Comparison of ENCODE assay signal across 10 cellular contexts in genomic region chr16:81823111-81823510, GRCh38. TPM values are rescaled to one million over a fixed set of nuclear protein-coding genes. Genes with fewer than 3 reads are reported as not detected.
DNase-seq lines count a peak whose midpoint lies in the region; ATAC-seq and TF ChIP-seq lines count a peak whose summit lies in the region.
"Had no signal": no experiment of that assay in that cellular context is flagged by ENCODE, and none has a peak within 500 bp of the region (broad histone marks: within the 10 kb centered on the region; RNA-seq: fewer than 3 reads in every experiment).

No MANE protein-coding gene starts in this region.

- peak overlapping the region; percentile 69 for H2AFZ ChIP-seq in neural progenitor cell (replicated peaks)

- H3K27ac ChIP-seq in neural progenitor cell (no peak overlapping the region), vagina (no peak overlapping the region)
- H3K27ac ChIP-seq: epithelial cell of prostate, SJCRH30 had no signal

- CTCF ChIA-PET in WTC11 (lab: Charles Lee) = interaction anchor here (0.7 to 1.7 kb wide), 3 partner anchors 11 to 83 kb away, joined by 3 to 4 read pairs (median 3); no protein-coding TSS in a partner anchor
- CTCF ChIA-PET in activated naive CD4-positive, alpha-beta T cell treated with anti-CD3 and anti-CD28 coated beads, Interleukin-2, amount 10 ng/mL, durations not matched to agents 7 days and 5 days (lab: Charles Lee) = interaction anchor here (0.7 to 1.3 kb wide), 4 partner anchors 8 to 51 kb away, joined by 3 to 4 read pairs (median 3); no protein-coding TSS in a partner anchor

- H3K9ac ChIP-seq in neural progenitor cell = no peak overlapping the region

- no peak for TF ChIP-seq POLR2A in vagina (IDR thresholded peaks at IDR 0.05)

- intact Hi-C loops in vagina (cut with DNase I) = no loop called here

- no peaks in the 10 kb centered on the region for H3K36me3 ChIP-seq in neural progenitor cell
- H3K36me3 ChIP-seq in vagina = no peaks in the 10 kb centered on the region
- H3K36me3 ChIP-seq: SJCRH30 had no signal

- H3K27me3 ChIP-seq in neural progenitor cell (no peaks in the 10 kb centered on the region), vagina (no peaks in the 10 kb centered on the region)
- H3K27me3 ChIP-seq: SJCRH30 had no signal

- no peaks in the 10 kb centered on the region for H3K9me3 ChIP-seq in neural progenitor cell (ENCODE audit: low read depth)
- H3K9me3 ChIP-seq in vagina = no peaks in the 10 kb centered on the region
- H3K9me3 ChIP-seq: SJCRH30 had no signal

- H3K27me3 Mint-ChIP-seq in WTC11 (ENCODE audit: low read depth) = no peaks in the 10 kb centered on the region
- peaks cover 6% of the 10 kb centered on the region for H3K27me3 Mint-ChIP-seq in neural progenitor cell (ENCODE audit: insufficient read depth, low read depth)
- peaks cover 21% of the 10 kb centered on the region for H3K27me3 Mint-ChIP-seq in activated naive CD4-positive, alpha-beta T cell treated with anti-CD3 and anti-CD28 coated beads, Interleukin-2, amount 10 ng/mL, durations not matched to agents 7 days and 5 days
- H3K27me3 Mint-ChIP-seq in T-helper 2 cell treated with Interferon-gamma antibody and Interleukin-4, amounts not matched to agents 5 μg/mL and 100 μg/mL, for 36 hours (ENCODE audit: low read depth) = peaks cover 5% of the 10 kb centered on the region

- H3K4me1 ChIP-seq in neural progenitor cell (peaks cover 16% of the 10 kb centered on the region), vagina (no peaks in the 10 kb centered on the region)
- H3K4me1 ChIP-seq: SJCRH30 had no signal

- H3K9me3 Mint-ChIP-seq in WTC11 (peaks cover 6% of the 10 kb centered on the region), neural progenitor cell (peaks cover 3% of the 10 kb centered on the region)
- no peaks in the 10 kb centered on the region for H3K9me3 Mint-ChIP-seq in activated naive CD4-positive, alpha-beta T cell treated with anti-CD3 and anti-CD28 coated beads, Interleukin-2, amount 10 ng/mL, durations not matched to agents 7 days and 5 days
- H3K9me3 Mint-ChIP-seq in T-helper 2 cell treated with Interferon-gamma antibody and Interleukin-4, amounts not matched to agents 5 μg/mL and 100 μg/mL, for 36 hours = no peaks in the 10 kb centered on the region

- ATAC-seq in GM19025 (IDR thresholded peaks at IDR 0.05; ENCODE audit: low read depth, unreplicated experiment) = peak; percentile 56
- peak; percentile 40 for ATAC-seq in HG03066 (IDR thresholded peaks at IDR 0.05; ENCODE audit: low read depth, unreplicated experiment)
- peak; percentile 62 for ATAC-seq in WTC11

- H3K4me2 ChIP-seq in neural progenitor cell = no peak overlapping the region

- H4K20me1 ChIP-seq in neural progenitor cell (ENCODE audit: low read depth) = no peaks in the 10 kb centered on the region

- POLR2A ChIA-PET in WTC11 (lab: Charles Lee) = no interaction called here

- peaks cover 29% of the 10 kb centered on the region for H3K4me1 Mint-ChIP-seq in WTC11
- H3K4me1 Mint-ChIP-seq in neural progenitor cell = peaks cover 28% of the 10 kb centered on the region
- peaks cover 2% of the 10 kb centered on the region for H3K4me1 Mint-ChIP-seq in activated naive CD4-positive, alpha-beta T cell treated with anti-CD3 and anti-CD28 coated beads, Interleukin-2, amount 10 ng/mL, durations not matched to agents 7 days and 5 days
- peaks cover 8% of the 10 kb centered on the region for H3K4me1 Mint-ChIP-seq in T-helper 2 cell treated with Interferon-gamma antibody and Interleukin-4, amounts not matched to agents 5 μg/mL and 100 μg/mL, for 36 hours (ENCODE audit: low read depth)

- peaks cover 4% of the 10 kb centered on the region for H3F3A ChIP-seq in neural progenitor cell (ENCODE audit: low read depth)

- H3K79me2 ChIP-seq in neural progenitor cell (ENCODE audit: low read depth) = no peaks in the 10 kb centered on the region

- H3K36me3 Mint-ChIP-seq in WTC11 (peaks cover 6% of the 10 kb centered on the region), neural progenitor cell (no peaks in the 10 kb centered on the region)
- no peaks in the 10 kb centered on the region for H3K36me3 Mint-ChIP-seq in activated naive CD4-positive, alpha-beta T cell treated with anti-CD3 and anti-CD28 coated beads, Interleukin-2, amount 10 ng/mL, durations not matched to agents 7 days and 5 days
- H3K36me3 Mint-ChIP-seq in T-helper 2 cell treated with Interferon-gamma antibody and Interleukin-4, amounts not matched to agents 5 μg/mL and 100 μg/mL, for 36 hours (ENCODE audit: low read depth) = no peaks in the 10 kb centered on the region

- DNase-seq in WTC11 (ENCODE audit: low spot score) (peak; percentile 28), neural progenitor cell (ENCODE audit: low spot score) (no peak), vagina (ENCODE audit: extremely low spot score in 2 of 2) (no peak)
- no peak for DNase-seq in activated CD4-positive, CD25-positive, alpha-beta regulatory T cell treated with anti-CD3 and anti-CD28 coated beads, Interleukin-2, amount 50 U/mL, for 72 hours
- DNase-seq in activated naive CD4-positive, alpha-beta T cell treated with anti-CD3 and anti-CD28 coated beads, Interleukin-2, amount 10 ng/mL, durations not matched to agents 7 days and 5 days = no peak
- no peak for DNase-seq in T-helper 2 cell treated with Interferon-gamma antibody and Interleukin-4, amounts not matched to agents 5 μg/mL and 100 μg/mL, for 36 hours (ENCODE audit: low spot score)

- H3K4me3 Mint-ChIP-seq in WTC11 = no peak overlapping the region
- no peak overlapping the region for H3K4me3 Mint-ChIP-seq in neural progenitor cell
- no peak overlapping the region for H3K4me3 Mint-ChIP-seq in activated naive CD4-positive, alpha-beta T cell treated with anti-CD3 and anti-CD28 coated beads, Interleukin-2, amount 10 ng/mL, durations not matched to agents 7 days and 5 days
- H3K4me3 Mint-ChIP-seq in T-helper 2 cell treated with Interferon-gamma antibody and Interleukin-4, amounts not matched to agents 5 μg/mL and 100 μg/mL, for 36 hours = no peak overlapping the region

- H3K27ac Mint-ChIP-seq in WTC11 (peak overlapping the region; percentile 79), neural progenitor cell (no peak overlapping the region)
- H3K27ac Mint-ChIP-seq in activated naive CD4-positive, alpha-beta T cell treated with anti-CD3 and anti-CD28 coated beads, Interleukin-2, amount 10 ng/mL, durations not matched to agents 7 days and 5 days = no peak overlapping the region
- H3K27ac Mint-ChIP-seq in T-helper 2 cell treated with Interferon-gamma antibody and Interleukin-4, amounts not matched to agents 5 μg/mL and 100 μg/mL, for 36 hours = no peak overlapping the region

- TF ChIP-seq CTCF in WTC11 (IDR thresholded peaks at IDR 0.05) (no peak), neural progenitor cell (IDR thresholded peaks at IDR 0.05) (no peak), vagina (IDR thresholded peaks at IDR 0.05) (no peak)

- no peak overlapping the region for H3K4me3 ChIP-seq in neural progenitor cell
- no peak overlapping the region for H3K4me3 ChIP-seq in vagina
- H3K4me3 ChIP-seq: SJCRH30 had no signal

TF ChIP-seq in WTC11, 78 proteins besides CTCF, POLR2A, EP300 and RAD21 (continues in another document):
- TF ChIP-seq SMAD3 (CRISPR knock-in tag; IDR thresholded peaks at IDR 0.05; ENCODE audit: borderline replicate concordance) (no peak), HMGXB4 (CRISPR knock-in tag; IDR thresholded peaks at IDR 0.05) (no peak), ATF1 (CRISPR knock-in tag; IDR thresholded peaks at IDR 0.05) (no peak), NFE2L1 (CRISPR knock-in tag; IDR thresholded peaks at IDR 0.05) (no peak), OVOL2 (CRISPR knock-in tag; IDR thresholded peaks at IDR 0.05; ENCODE audit: borderline replicate concordance) (no peak), TP53 (CRISPR knock-in tag; IDR thresholded peaks at IDR 0.05) (no peak), CBFB (CRISPR knock-in tag; IDR thresholded peaks at IDR 0.05; ENCODE audit: low read depth) (no peak), GRHL2 (CRISPR knock-in tag; IDR thresholded peaks at IDR 0.05; ENCODE audit: insufficient replicate concordance, severe bottlenecking) (no peak)
- TF ChIP-seq, protein P1, sequence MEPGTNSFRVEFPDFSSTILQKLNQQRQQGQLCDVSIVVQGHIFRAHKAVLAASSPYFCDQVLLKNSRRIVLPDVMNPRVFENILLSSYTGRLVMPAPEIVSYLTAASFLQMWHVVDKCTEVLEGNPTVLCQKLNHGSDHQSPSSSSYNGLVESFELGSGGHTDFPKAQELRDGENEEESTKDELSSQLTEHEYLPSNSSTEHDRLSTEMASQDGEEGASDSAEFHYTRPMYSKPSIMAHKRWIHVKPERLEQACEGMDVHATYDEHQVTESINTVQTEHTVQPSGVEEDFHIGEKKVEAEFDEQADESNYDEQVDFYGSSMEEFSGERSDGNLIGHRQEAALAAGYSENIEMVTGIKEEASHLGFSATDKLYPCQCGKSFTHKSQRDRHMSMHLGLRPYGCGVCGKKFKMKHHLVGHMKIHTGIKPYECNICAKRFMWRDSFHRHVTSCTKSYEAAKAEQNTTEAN (CRISPR knock-in tag; IDR thresholded peaks at IDR 0.05) = no peak
- TF ChIP-seq, protein P2, sequence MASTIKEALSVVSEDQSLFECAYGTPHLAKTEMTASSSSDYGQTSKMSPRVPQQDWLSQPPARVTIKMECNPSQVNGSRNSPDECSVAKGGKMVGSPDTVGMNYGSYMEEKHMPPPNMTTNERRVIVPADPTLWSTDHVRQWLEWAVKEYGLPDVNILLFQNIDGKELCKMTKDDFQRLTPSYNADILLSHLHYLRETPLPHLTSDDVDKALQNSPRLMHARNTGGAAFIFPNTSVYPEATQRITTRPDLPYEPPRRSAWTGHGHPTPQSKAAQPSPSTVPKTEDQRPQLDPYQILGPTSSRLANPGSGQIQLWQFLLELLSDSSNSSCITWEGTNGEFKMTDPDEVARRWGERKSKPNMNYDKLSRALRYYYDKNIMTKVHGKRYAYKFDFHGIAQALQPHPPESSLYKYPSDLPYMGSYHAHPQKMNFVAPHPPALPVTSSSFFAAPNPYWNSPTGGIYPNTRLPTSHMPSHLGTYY (CRISPR knock-in tag; IDR thresholded peaks at IDR 0.05) = no peak

RNA-seq across cellular contexts. Expression of gene PLCG2, which starts 44.0 kb away (rescaled TPM):
- total RNA-seq in WTC11 (2021) = 7.0 to 8.7 TPM (median 8.6 TPM) in 3 replicates
- total RNA-seq in neural progenitor cell (ENCODE audit: low replicate concordance) = 2.7 and 5.0 TPM in 2 replicates
- total RNA-seq in vagina = 14.2 TPM
